9 cellular contexts compared by ENCODE assay signal in the genomic region with DNA sequence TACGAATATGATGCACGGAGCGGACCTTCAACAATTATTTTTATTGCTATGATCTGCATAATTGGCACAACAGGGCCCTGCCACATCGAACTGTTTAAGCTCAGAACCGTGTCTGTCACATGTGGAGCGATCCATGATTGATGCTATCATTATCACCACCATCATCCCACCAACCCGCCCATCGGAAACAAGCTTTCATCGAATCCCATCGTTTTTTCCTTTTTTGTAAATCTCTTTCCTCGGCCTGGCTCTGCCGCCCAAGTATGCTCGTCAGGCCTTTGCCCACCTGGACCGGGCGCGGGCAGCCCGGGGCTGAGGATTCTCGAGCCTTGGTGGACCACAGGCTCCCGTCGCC. TPM values are rescaled to one million over a fixed set of nuclear protein-coding genes. Genes with fewer than 3 reads are reported as not detected.
DNase-seq lines count a peak whose midpoint lies in the region; ATAC-seq and TF ChIP-seq lines count a peak whose summit lies in the region.
"Had no signal": no experiment of that assay in that cellular context is flagged by ENCODE, and none has a peak within 500 bp of the region (broad histone marks: within the 10 kb centered on the region; RNA-seq: fewer than 3 reads in every experiment).

No MANE protein-coding gene starts in this region.

- no peak for DNase-seq in activated CD4-positive, CD25-positive, alpha-beta regulatory T cell (lab: John Stamatoyannopoulos, UW)
- DNase-seq in SJCRH30 (no peak), hepatocyte (ENCODE audit: low spot score) (peak; percentile 7), T1000 (lab: John Stamatoyannopoulos, UW) (no peak), NCI-H187 treated with DMSO at 0.1 percent for 48 hours (lab: John Stamatoyannopoulos, UW) (no peak)
- DNase-seq in activated CD4-positive, CD25-positive, alpha-beta regulatory T cell treated with anti-CD3 and anti-CD28 coated beads, Interleukin-2, amount 50 U/mL, for 72 hours: no peak

- no peak for TF ChIP-seq CTCF in hepatocyte (IDR thresholded peaks at IDR 0.05; ENCODE audit: poor library complexity)

- whole genome bisulfite sequencing in hepatocyte (ENCODE audit: low lambda C conversion rate, missing lambda C conversion rate): 19% methylated on average over 20 of the region's 20 CpGs

- H3K27me3 ChIP-seq in SJCRH30 (no peaks in the 10 kb centered on the region), hepatocyte (no peaks in the 10 kb centered on the region), subcutaneous abdominal adipose tissue (ENCODE audit: control insufficient read depth in 5 of 5, insufficient read depth in 4 of 5, low read length in 5 of 5) (no peaks in the 10 kb centered on the region)

- H3K4me2 ChIP-seq in hepatocyte: peak overlapping the region; percentile 70

- no peak overlapping the region for H3K27ac ChIP-seq in SJCRH30
- H3K27ac ChIP-seq in hepatocyte: no peak overlapping the region
- no peak overlapping the region for H3K27ac ChIP-seq in subcutaneous abdominal adipose tissue (ENCODE audit: low read depth, low read length)

- ATAC-seq in activated CD4-positive, CD25-positive, alpha-beta regulatory T cell treated with anti-CD3 and anti-CD28 coated beads, Interleukin-2, amount 50 U/mL, for 24 hours: peak; percentile 2

- H3K9me2 ChIP-seq in hepatocyte (replicated peaks; ENCODE audit: insufficient read depth): no peaks in the 10 kb centered on the region

- H3K4me1 ChIP-seq in SJCRH30: no peaks in the 10 kb centered on the region; the same call in 1 of the 2 replicates
- peaks cover 5% of the 10 kb centered on the region for H3K4me1 ChIP-seq in hepatocyte (ENCODE audit: insufficient read depth)
- peaks cover 7 to 20% (median 17%) of the 10 kb centered on the region in 5 donors for H3K4me1 ChIP-seq in subcutaneous abdominal adipose tissue (ENCODE audit: control insufficient read depth in 5 of 5, insufficient read depth in 5 of 5, low read length in 5 of 5)

- H3K4me3 ChIP-seq in SJCRH30 (peak overlapping the region; percentile 86), hepatocyte (no peak overlapping the region), subcutaneous abdominal adipose tissue (ENCODE audit: low read depth in 1 of 5, low read length in 5 of 5) (peak overlapping the region; percentile 29 to 76 (median 44))

- H4K20me1 ChIP-seq in hepatocyte (ENCODE audit: insufficient read depth, poor library complexity, severe bottlenecking): no peaks in the 10 kb centered on the region

- peaks cover 23% of the 10 kb centered on the region for H3K79me2 ChIP-seq in hepatocyte

- no peak overlapping the region for H3K9ac ChIP-seq in subcutaneous abdominal adipose tissue (ENCODE audit: low read length in 5 of 5)

- no peak overlapping the region for H2AFZ ChIP-seq in hepatocyte

- H3K36me3 ChIP-seq in SJCRH30 (peaks cover 22% of the 10 kb centered on the region), hepatocyte (replicated peaks; ENCODE audit: insufficient read depth, low read depth) (no peaks in the 10 kb centered on the region), subcutaneous abdominal adipose tissue (ENCODE audit: control insufficient read depth in 5 of 5, insufficient read depth in 5 of 5, low read length in 5 of 5) (peaks cover 0 to 23% (median 20%) of the 10 kb centered on the region in 5 donors)

- H3K9me3 ChIP-seq in SJCRH30 (replicated peaks): no peaks in the 10 kb centered on the region
- H3K9me3 ChIP-seq in hepatocyte (ENCODE audit: low read depth): no peaks in the 10 kb centered on the region
- H3K9me3 ChIP-seq in subcutaneous abdominal adipose tissue (ENCODE audit: control insufficient read depth in 5 of 5, low read length in 5 of 5): no peaks in the 10 kb centered on the region

RNA-seq across cellular contexts. Expression of gene DCAF15, which starts 0.5 kb away (rescaled TPM):
- 37.4 and 39.1 TPM in 2 replicates for total RNA-seq in SJCRH30 (2014; rRNA removed; shearing (Covaris generic))
- 9.3 and 13.4 TPM in 2 replicates for total RNA-seq in hepatocyte
- 16.4 and 19.0 TPM in 2 replicates for polyA plus RNA-seq in hepatocyte

RNA-seq across cellular contexts. Expression of gene PODNL1, which starts 13.6 kb away (rescaled TPM):
- 0.08 TPM in 1 of 2 replicates, not detected in the other for total RNA-seq in SJCRH30 (2014; rRNA removed; shearing (Covaris generic))
- total RNA-seq in hepatocyte: 0.17 TPM in 1 of 2 replicates, not detected in the other
- 2.4 and 3.3 TPM in 2 replicates for polyA plus RNA-seq in hepatocyte
- total RNA-seq: Daoy had no signal

RNA-seq across cellular contexts. Expression of gene CC2D1A, which starts 45.8 kb away (rescaled TPM):
- 10.8 and 15.3 TPM in 2 replicates for total RNA-seq in SJCRH30 (2014; rRNA removed; shearing (Covaris generic))
- total RNA-seq in hepatocyte: 14.8 and 20.8 TPM in 2 replicates
- 40.9 and 43.3 TPM in 2 replicates for polyA plus RNA-seq in hepatocyte

RNA-seq across cellular contexts. Expression of gene BRME1, which starts 45.9 kb away (rescaled TPM):
- total RNA-seq in SJCRH30 (2014; rRNA removed; shearing (Covaris generic)): 10.0 and 11.7 TPM in 2 replicates
- 2.2 and 14.4 TPM in 2 replicates for total RNA-seq in hepatocyte
- 3.2 and 4.5 TPM in 2 replicates for polyA plus RNA-seq in hepatocyte

RNA-seq across cellular contexts. Expression of gene RFX1, which starts 54.3 kb away (rescaled TPM):
- 3.9 and 4.4 TPM in 2 replicates for total RNA-seq in SJCRH30 (2014; rRNA removed; shearing (Covaris generic))
- total RNA-seq in hepatocyte: 2.2 and 4.2 TPM in 2 replicates
- polyA plus RNA-seq in hepatocyte: 2.4 and 4.1 TPM in 2 replicates
